10 cellular contexts compared by ENCODE assay signal in the genomic region with DNA sequence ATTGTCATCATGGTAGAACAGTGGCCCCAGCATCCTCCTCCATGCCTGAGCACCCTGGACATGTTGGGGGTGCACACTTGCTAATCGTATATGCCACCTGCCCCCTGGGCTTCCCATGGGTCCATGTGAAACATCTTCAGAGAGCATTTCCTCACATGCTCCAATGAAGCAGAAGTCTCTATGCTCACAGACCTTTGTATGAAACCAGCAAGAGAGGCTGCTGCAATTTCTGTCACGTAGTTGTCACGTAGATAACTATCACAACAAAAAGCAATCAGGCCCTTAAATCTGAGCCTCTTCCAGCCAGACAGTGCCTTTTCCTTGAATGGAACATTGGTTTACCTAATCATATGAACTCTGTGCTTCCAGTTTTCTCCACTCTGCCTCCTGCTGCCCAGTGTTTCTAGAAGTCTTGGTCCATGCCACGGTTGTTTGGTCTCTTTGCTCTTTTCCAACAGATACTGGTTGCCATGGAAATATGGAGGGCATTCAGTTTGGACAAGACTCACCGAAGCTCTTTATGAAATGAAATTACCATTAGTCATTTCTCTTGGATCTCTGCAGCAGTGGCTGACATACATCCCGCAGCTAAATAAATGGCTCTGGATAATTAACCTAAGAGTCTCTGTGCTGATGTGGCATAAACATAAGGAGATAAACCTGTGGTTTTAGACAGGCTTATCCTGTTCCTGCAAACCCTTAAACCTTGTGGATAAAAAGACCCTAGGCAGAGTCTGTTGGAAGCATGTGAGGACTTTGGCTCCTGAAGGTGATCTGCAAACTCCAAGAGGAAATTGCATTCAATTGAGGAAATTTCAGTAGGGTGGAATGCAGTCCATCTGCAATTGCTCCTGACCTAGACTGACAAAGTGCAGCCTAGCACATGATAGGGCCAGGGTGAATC.
"Had no signal": no experiment of that assay in that cellular context is flagged by ENCODE, and none has a peak within 500 bp of the region (broad histone marks: within the 10 kb centered on the region; RNA-seq: fewer than 3 reads in every experiment).

No MANE protein-coding gene starts in this region.

- H3K9me3 ChIP-seq: left ventricle myocardium inferior had no signal

- H3K36me3 ChIP-seq: left ventricle myocardium inferior had no signal

- H3K4me1 ChIP-seq: left ventricle myocardium inferior had no signal

- ATAC-seq: stimulated activated memory B cell treated with anti-CD40 and anti-IgM and Interleukin-4, amounts not matched to agents 10 μg/mL and 1 μg/mL and 100 μg/mL, for 72 hours had no signal

- DNase-seq: activated CD4-positive, alpha-beta T cell treated with anti-CD3 and anti-CD28 coated beads, Interleukin-2, amount 10 ng/mL, durations not matched to agents 7 days and 5 days; activated CD4-positive, CD25-positive, alpha-beta regulatory T cell; activated CD8-positive, alpha-beta memory T cell treated with anti-CD3 and anti-CD28 coated beads for 24 hours; aorta; left ventricle myocardium inferior; natural killer cell; posterior cingulate gyrus; stimulated activated CD4-positive, alpha-beta T cell treated with anti-CD3 and anti-CD28 coated beads, Interleukin-2, amount 100 ng/mL, for 48 hours; T-helper 2 cell had no signal

- H3K4me3 ChIP-seq: left ventricle myocardium inferior had no signal

- H3K27ac ChIP-seq: left ventricle myocardium inferior had no signal
